15 cellular contexts compared by ENCODE assay signal in genomic region chr2:239160226-239161143, GRCh38.
DNase-seq lines count a peak whose midpoint lies in the region; TF ChIP-seq lines count a peak whose summit lies in the region.
"Had no signal": no experiment of that assay in that cellular context is flagged by ENCODE, and none has a peak within 500 bp of the region (broad histone marks: within the 10 kb centered on the region; RNA-seq: fewer than 3 reads in every experiment).

No MANE protein-coding gene starts in this region.

- no peak overlapping the region for H3K56ac ChIP-seq in mesendoderm (ENCODE audit: low read length)

- WGBS in GM23248 (ENCODE audit: low coverage in 1 of 2, low lambda C conversion rate in 2 of 2, missing lambda C conversion rate in 2 of 2), 2 experiments, result 94 to 95% methylated on average over 32 of the region's 32 CpGs
- WGBS in mesendoderm (ENCODE audit: extremely low coverage, insufficient coverage, low lambda C conversion rate), result 100% methylated on average over 2 of the region's 32 CpGs

- no peaks in the 10 kb centered on the region for H3K79me1 ChIP-seq in mesendoderm (ENCODE audit: low read length)

- no peak overlapping the region for H3K4ac ChIP-seq in mesendoderm (ENCODE audit: low read depth, low read length)

- no peaks in the 10 kb centered on the region for H3K9me2 ChIP-seq in GM23248 (ENCODE audit: insufficient read depth)

- H3K79me2 ChIP-seq in GM23248 (ENCODE audit: insufficient read depth) (no peaks in the 10 kb centered on the region), mesendoderm (ENCODE audit: control insufficient read depth, insufficient read depth, low read length) (no peaks in the 10 kb centered on the region)

- H2AK5ac ChIP-seq in mesendoderm (ENCODE audit: low read length), result no peak overlapping the region

- no peak overlapping the region for H2BK15ac ChIP-seq in mesendoderm (replicated peaks; ENCODE audit: low read depth)

- no peak overlapping the region for H3K4me3 ChIP-seq in BLaER1
- H3K4me3 ChIP-seq in GM23248, result no peak overlapping the region
- no peak overlapping the region for H3K4me3 ChIP-seq in epithelial cell of esophagus (ENCODE audit: low read length)
- no peak overlapping the region for H3K4me3 ChIP-seq in mesendoderm (ENCODE audit: low read length)
- H3K4me3 ChIP-seq: GM12878, MG63, skin epidermis had no signal

- no peaks in the 10 kb centered on the region for H3K27me3 ChIP-seq in BLaER1
- no peaks in the 10 kb centered on the region for H3K27me3 ChIP-seq in GM23248 (replicated peaks; ENCODE audit: insufficient read depth)
- no peaks in the 10 kb centered on the region for H3K27me3 ChIP-seq in mesendoderm (ENCODE audit: insufficient read depth, low read length, poor library complexity)
- H3K27me3 ChIP-seq: brain microvascular endothelial cell, MG63 had no signal

- DNase-seq in GM23248 (peak; percentile 25), epithelial cell of esophagus (ENCODE audit: low read depth) (peak; percentile 17), posterior vena cava (ENCODE audit: low spot score) (peak; percentile 74), mesendoderm (no peak), HK-2 (ENCODE audit: unreplicated experiment) (no peak), T1000 (lab: John Stamatoyannopoulos, UW) (no peak)
- DNase-seq: brain microvascular endothelial cell; MG63; NCI-H187 treated with DMSO at 0.1 percent for 48 hours; SHP77 treated with DMSO at 0.1 percent for 48 hours; stimulated activated CD4-positive, alpha-beta T cell treated with anti-CD3 and anti-CD28 coated beads, Interleukin-4, amount 100 ng/mL, for 4 hours; stimulated activated CD8-positive, alpha-beta memory T cell treated with anti-CD3 and anti-CD28 coated beads, Interleukin-4, amount 100 ng/mL, for 48 hours had no signal

- no peak overlapping the region for H2BK120ac ChIP-seq in mesendoderm (ENCODE audit: low read depth, low read length)

- H3K9ac ChIP-seq in BLaER1 (no peak overlapping the region; the same call in 1 of the 2 replicates), GM23248 (no peak overlapping the region), mesendoderm (ENCODE audit: low read length) (no peak overlapping the region)

- H2BK5ac ChIP-seq in mesendoderm (ENCODE audit: low read length), result no peak overlapping the region

- H4K20me1 ChIP-seq in BLaER1 (peaks cover 9% of the 10 kb centered on the region; the same call in 1 of the 2 replicates), GM23248 (ENCODE audit: insufficient read depth) (no peaks in the 10 kb centered on the region)

- H3K4me2 ChIP-seq in BLaER1 (peak overlapping the region; percentile 91), GM23248 (ENCODE audit: unreplicated experiment) (no peak overlapping the region), mesendoderm (ENCODE audit: low read length) (no peak overlapping the region)

- peak overlapping the region; percentile 72; the same call in 1 of the 2 replicates for H3K27ac ChIP-seq in BLaER1
- H3K27ac ChIP-seq in GM23248, result no peak overlapping the region
- H3K27ac ChIP-seq in mesendoderm (ENCODE audit: low read depth, low read length), result no peak overlapping the region
- H3K27ac ChIP-seq: brain microvascular endothelial cell, skin epidermis had no signal

- TF ChIP-seq CTCF in epithelial cell of esophagus (IDR thresholded peaks at IDR 0.05; ENCODE audit: insufficient read depth, low read depth, low read length, missing control alignments), result no peak

- H3K9me3 ChIP-seq in BLaER1, result no peaks in the 10 kb centered on the region
- H3K9me3 ChIP-seq in GM23248 (ENCODE audit: low read depth), result no peaks in the 10 kb centered on the region
- H3K9me3 ChIP-seq: MG63 had no signal

- peaks cover 100% of the 10 kb centered on the region for H3K4me1 ChIP-seq in BLaER1
- H3K4me1 ChIP-seq in GM23248 (ENCODE audit: insufficient read depth), result no peaks in the 10 kb centered on the region
- no peaks in the 10 kb centered on the region for H3K4me1 ChIP-seq in mesendoderm (ENCODE audit: control insufficient read depth, low read depth, low read length)

- H3K36me3 ChIP-seq in BLaER1 (peaks cover 7% of the 10 kb centered on the region), GM23248 (ENCODE audit: low read depth) (no peaks in the 10 kb centered on the region), mesendoderm (ENCODE audit: control insufficient read depth, insufficient read depth, low read length) (no peaks in the 10 kb centered on the region)
- H3K36me3 ChIP-seq: brain microvascular endothelial cell had no signal

- no peak overlapping the region for H3K18ac ChIP-seq in mesendoderm (ENCODE audit: low read length)

- intact Hi-C loops in posterior vena cava (cut with DNase I), result no loop called here

- no peak overlapping the region for H4K8ac ChIP-seq in mesendoderm (ENCODE audit: low read depth, low read length)

- no peaks in the 10 kb centered on the region for H3F3A ChIP-seq in GM23248 (ENCODE audit: insufficient read depth)

- no peak overlapping the region for H2AFZ ChIP-seq in GM23248

- H3K23ac ChIP-seq in mesendoderm (ENCODE audit: low read length), result no peak overlapping the region

- no peak overlapping the region for H4K5ac ChIP-seq in mesendoderm (ENCODE audit: low read length)

- in situ Hi-C loops in GM23248 (cut with MboI), result no loop called here

Comparison
In these comparisons a context has a peak if more than half of its experiments do, and no peak if none do; other contexts are left out.
1. DNase-seq: peak in GM23248 (single experiment), epithelial cell of esophagus (single experiment) and posterior vena cava (single experiment); none in mesendoderm (single experiment), HK-2 (single experiment) and T1000 (single experiment).